8 cellular contexts compared by ENCODE assay signal in the genomic region with DNA sequence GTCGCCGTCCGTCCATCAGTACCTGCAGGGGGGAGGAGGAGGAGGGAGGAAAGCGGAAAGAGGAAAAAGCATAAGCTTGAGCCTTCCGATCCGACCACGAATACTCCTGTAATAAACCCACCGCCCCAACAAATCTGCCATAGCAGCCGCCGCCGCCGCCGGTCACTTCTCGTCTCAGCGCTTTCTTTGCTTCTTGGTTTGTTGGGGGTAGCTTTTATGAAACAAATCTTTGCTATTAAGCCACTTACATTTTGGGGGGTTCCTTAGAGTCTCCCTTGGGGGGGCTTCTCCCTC. TPM values are rescaled to one million over a fixed set of nuclear protein-coding genes. Genes with fewer than 3 reads are reported as not detected.
DNase-seq lines count a peak whose midpoint lies in the region; ATAC-seq and TF ChIP-seq lines count a peak whose summit lies in the region.
"Had no signal": no experiment of that assay in that cellular context is flagged by ENCODE, and none has a peak within 500 bp of the region (broad histone marks: within the 10 kb centered on the region; RNA-seq: fewer than 3 reads in every experiment).

No MANE protein-coding gene starts in this region.

- H3K36me3 ChIP-seq in PC-3 (ENCODE audit: low read depth, low read length): no peaks in the 10 kb centered on the region

- H3K9me3 ChIP-seq in PC-3 (ENCODE audit: low read length): no peaks in the 10 kb centered on the region

- no peaks in the 10 kb centered on the region for H3K36me3 Mint-ChIP-seq in stimulated activated memory B cell treated with anti-CD40 and anti-IgM and Interleukin-4, amounts not matched to agents 10 μg/mL and 1 μg/mL and 100 μg/mL, for 72 hours

- CTCF ChIA-PET in PC-3 (lab: Charles Lee): interaction anchor here (0.6 to 1.5 kb wide), 2 partner anchors 8 to 291 kb away, joined by 3 read pairs; no protein-coding TSS in a partner anchor

- H3K27ac ChIP-seq in PC-3 (ENCODE audit: low read length): no peak overlapping the region

- H2AFZ ChIP-seq in PC-3 (ENCODE audit: low read length): peak overlapping the region; percentile 81

- peak overlapping the region; percentile 73 for H3K4me2 ChIP-seq in PC-3 (ENCODE audit: low read length)

- intact Hi-C loops in PC-3 (cut with micrococcal nuclease): loop anchor here (1.0 to 5.0 kb wide), 2 partner anchors 76 to 1472 kb away; no protein-coding TSS in a partner anchor

- no peaks in the 10 kb centered on the region for H3K9me3 Mint-ChIP-seq in stimulated activated memory B cell treated with anti-CD40 and anti-IgM and Interleukin-4, amounts not matched to agents 10 μg/mL and 1 μg/mL and 100 μg/mL, for 72 hours

- TF ChIP-seq CTCF in PC-3 (conservative IDR thresholded peaks at IDR 0.05; ENCODE audit: low read depth, low read length) (no peak), foreskin fibroblast (IDR thresholded peaks at IDR 0.05; ENCODE audit: low read depth, low read length) (no peak)

- H3K4me1 ChIP-seq in PC-3 (ENCODE audit: insufficient read depth, low read length): no peaks in the 10 kb centered on the region

- H3K9me2 ChIP-seq in PC-3 (replicated peaks; ENCODE audit: low read length): no peaks in the 10 kb centered on the region

- no peaks in the 10 kb centered on the region for H4K20me1 ChIP-seq in PC-3 (ENCODE audit: low read length)

- no peaks in the 10 kb centered on the region for H3K79me2 ChIP-seq in PC-3 (ENCODE audit: low read length)

- DNase-seq in PC-3: no peak
- DNase-seq in foreskin fibroblast: no peak
- no peak for DNase-seq in retina
- DNase-seq in cerebellar nuclear complex (lab: John Stamatoyannopoulos, UW): no peak
- DNase-seq in NCI-H2171 (lab: John Stamatoyannopoulos, UW): no peak

- H3K27ac Mint-ChIP-seq in stimulated activated memory B cell treated with anti-CD40 and anti-IgM and Interleukin-4, amounts not matched to agents 10 μg/mL and 1 μg/mL and 100 μg/mL, for 72 hours: no peak overlapping the region

- POLR2A ChIA-PET in PC-3 (lab: Charles Lee; ENCODE audit: unreplicated experiment): no interaction called here

- peak overlapping the region; percentile 81 for H3K4me3 Mint-ChIP-seq in stimulated activated memory B cell treated with anti-CD40 and anti-IgM and Interleukin-4, amounts not matched to agents 10 μg/mL and 1 μg/mL and 100 μg/mL, for 72 hours

- peaks cover 28% of the 10 kb centered on the region for H3K4me1 Mint-ChIP-seq in stimulated activated memory B cell treated with anti-CD40 and anti-IgM and Interleukin-4, amounts not matched to agents 10 μg/mL and 1 μg/mL and 100 μg/mL, for 72 hours

- no TSS peak for BruUV-seq in PC-3 (replicated peaks; lab: Mats Ljungman, UMichigan)

- peak; percentile 5 for ATAC-seq in GM21528 (IDR thresholded peaks at IDR 0.05; ENCODE audit: low FRiP score, unreplicated experiment)
- ATAC-seq in PC-3: no peak
- ATAC-seq in stimulated activated memory B cell treated with anti-CD40 and anti-IgM and Interleukin-4, amounts not matched to agents 10 μg/mL and 1 μg/mL and 100 μg/mL, for 72 hours: peak; percentile 5

- peak overlapping the region; percentile 20; the same call in 1 of the 2 replicates for H3K9ac ChIP-seq in PC-3 (ENCODE audit: low read length)

- H3K27me3 Mint-ChIP-seq in stimulated activated memory B cell treated with anti-CD40 and anti-IgM and Interleukin-4, amounts not matched to agents 10 μg/mL and 1 μg/mL and 100 μg/mL, for 72 hours: peaks cover 67% of the 10 kb centered on the region

- peak overlapping the region; percentile 72 for H3K4me3 ChIP-seq in PC-3 (ENCODE audit: low read length)
- peak overlapping the region; percentile 49 to 76 for H3K4me3 ChIP-seq in foreskin fibroblast (ENCODE audit: low read depth in 1 of 2, low read length in 2 of 2)

- peaks cover 75% of the 10 kb centered on the region for H3K27me3 ChIP-seq in PC-3 (ENCODE audit: low read length)

- no peaks in the 10 kb centered on the region for H3F3A ChIP-seq in PC-3 (ENCODE audit: low read length, unreplicated experiment)

RNA-seq across cellular contexts. Expression of a gene that starts 0.3 kb away (rescaled TPM):
- total RNA-seq in PC-3 (2014; rRNA removed): 0.11 and 0.23 TPM in 2 replicates
- total RNA-seq: activated CD8-positive, alpha-beta memory T cell treated with anti-CD3 and anti-CD28 coated beads for 36 hours had no signal
